ENCODE assay signal across 9 cellular contexts in genomic region chrX:120549483-120550452, GRCh38. TPM values are rescaled to one million over a fixed set of nuclear protein-coding genes. Genes with fewer than 3 reads are reported as not detected.
DNase-seq lines count a peak whose midpoint lies in the region; ATAC-seq and TF ChIP-seq lines count a peak whose summit lies in the region.
"Had no signal": no experiment of that assay in that cellular context is flagged by ENCODE, and none has a peak within 500 bp of the region (broad histone marks: within the 10 kb centered on the region; RNA-seq: fewer than 3 reads in every experiment).

No MANE protein-coding gene starts in this region.

- no TSS peak for BruUV-seq in A673 (replicated peaks; lab: Mats Ljungman, UMichigan)

- TF ChIP-seq CTCF in A673 (conservative IDR thresholded peaks at IDR 0.05; ENCODE audit: low read depth, low read length) (no peak), HFFc6 (IDR thresholded peaks at IDR 0.05) (no peak), hepatocyte (IDR thresholded peaks at IDR 0.05; ENCODE audit: poor library complexity) (no peak)

- H3K4me3 ChIP-seq in A673 (ENCODE audit: low read depth, low read length, poor library complexity, severe bottlenecking) (no peak overlapping the region), hepatocyte (no peak overlapping the region)
- H3K4me3 ChIP-seq: tibial nerve had no signal

- POLR2A ChIA-PET in A673 (lab: Charles Lee; ENCODE audit: low non-redundant PET): no interaction called here

- no peaks in the 10 kb centered on the region for H3K4me1 ChIP-seq in A673 (ENCODE audit: insufficient read depth, low read length, poor library complexity, severe bottlenecking)
- H3K4me1 ChIP-seq in hepatocyte (ENCODE audit: insufficient read depth): no peaks in the 10 kb centered on the region

- CTCF ChIA-PET in A673 (lab: Charles Lee): no interaction called here

- H3K9me2 ChIP-seq in hepatocyte (replicated peaks; ENCODE audit: insufficient read depth): no peaks in the 10 kb centered on the region

- H3K27me3 Mint-ChIP-seq in HFFc6 (ENCODE audit: insufficient read depth): no peaks in the 10 kb centered on the region; the same call in 1 of the 2 replicates
- no peaks in the 10 kb centered on the region for H3K27me3 Mint-ChIP-seq in activated T-helper 2 cell treated with anti-CD3 and anti-CD28 coated beads, Interferon-gamma antibody, Interleukin-2, Interleukin-4, amounts not matched to agents 10 μg/mL and 5 μg/mL and 100 μg/mL, durations not matched to agents 14 hours and 24 hours and 36 hours (ENCODE audit: low read depth)

- H3K36me3 Mint-ChIP-seq in HFFc6 (ENCODE audit: low read depth): peaks cover 19% of the 10 kb centered on the region
- peaks cover 30% of the 10 kb centered on the region for H3K36me3 Mint-ChIP-seq in activated T-helper 2 cell treated with anti-CD3 and anti-CD28 coated beads, Interferon-gamma antibody, Interleukin-2, Interleukin-4, amounts not matched to agents 10 μg/mL and 5 μg/mL and 100 μg/mL, durations not matched to agents 14 hours and 24 hours and 36 hours (ENCODE audit: low read depth)

- H3K79me2 ChIP-seq in hepatocyte: peaks cover 17% of the 10 kb centered on the region

- H3K27ac ChIP-seq in A673 (ENCODE audit: low read depth, low read length, poor library complexity, severe bottlenecking) (no peak overlapping the region), hepatocyte (peak overlapping the region; percentile 88)
- H3K27ac ChIP-seq: tibial nerve had no signal

- H3K27me3 ChIP-seq in A673 (replicated peaks; ENCODE audit: insufficient read depth, low read depth, low read length, poor library complexity) (no peaks in the 10 kb centered on the region), hepatocyte (no peaks in the 10 kb centered on the region)
- H3K27me3 ChIP-seq: tibial nerve had no signal

- H3K4me1 Mint-ChIP-seq in HFFc6 (ENCODE audit: low read depth): peaks cover 54% of the 10 kb centered on the region
- peaks cover 10% of the 10 kb centered on the region for H3K4me1 Mint-ChIP-seq in activated T-helper 2 cell treated with anti-CD3 and anti-CD28 coated beads, Interferon-gamma antibody, Interleukin-2, Interleukin-4, amounts not matched to agents 10 μg/mL and 5 μg/mL and 100 μg/mL, durations not matched to agents 14 hours and 24 hours and 36 hours (ENCODE audit: low read depth)

- H3K9me3 Mint-ChIP-seq in HFFc6: no peaks in the 10 kb centered on the region
- no peaks in the 10 kb centered on the region for H3K9me3 Mint-ChIP-seq in activated T-helper 2 cell treated with anti-CD3 and anti-CD28 coated beads, Interferon-gamma antibody, Interleukin-2, Interleukin-4, amounts not matched to agents 10 μg/mL and 5 μg/mL and 100 μg/mL, durations not matched to agents 14 hours and 24 hours and 36 hours

- intact Hi-C loops in A673 (cut with micrococcal nuclease; ENCODE audit: unreplicated experiment): no loop called here
- intact Hi-C loops in activated T-helper 2 cell treated with anti-CD3 and anti-CD28 coated beads, Interferon-gamma antibody, Interleukin-2, Interleukin-4, amounts not matched to agents 10 μg/mL and 5 μg/mL and 100 μg/mL, durations not matched to agents 14 hours and 24 hours and 36 hours (cut with micrococcal nuclease): loop anchor here (1.0 kb wide), 1 partner anchor 11 kb away; the partner anchor contains the start of gene CUL4B

- H3K9me3 ChIP-seq in A673 (ENCODE audit: low read depth, low read length, poor library complexity, severe bottlenecking): no peaks in the 10 kb centered on the region
- H3K9me3 ChIP-seq in hepatocyte (ENCODE audit: low read depth): no peaks in the 10 kb centered on the region
- H3K9me3 ChIP-seq: tibial nerve had no signal

- H3K4me3 Mint-ChIP-seq in HFFc6: peak overlapping the region; percentile 76
- H3K4me3 Mint-ChIP-seq in activated T-helper 2 cell treated with anti-CD3 and anti-CD28 coated beads, Interferon-gamma antibody, Interleukin-2, Interleukin-4, amounts not matched to agents 10 μg/mL and 5 μg/mL and 100 μg/mL, durations not matched to agents 14 hours and 24 hours and 36 hours (ENCODE audit: low read depth): no peak overlapping the region

- 61% methylated on average over 11 of the region's 12 CpGs for WGBS in hepatocyte (ENCODE audit: low lambda C conversion rate, missing lambda C conversion rate)

- ATAC-seq in HG03565 (IDR thresholded peaks at IDR 0.05; ENCODE audit: unreplicated experiment): no peak
- ATAC-seq in GM19328 (IDR thresholded peaks at IDR 0.05; ENCODE audit: unreplicated experiment): no peak
- no peak for ATAC-seq in HG03439 (IDR thresholded peaks at IDR 0.05; ENCODE audit: unreplicated experiment)

- H2AFZ ChIP-seq in hepatocyte: no peak overlapping the region

- peak overlapping the region; percentile 95 for H3K27ac Mint-ChIP-seq in HFFc6
- H3K27ac Mint-ChIP-seq in activated T-helper 2 cell treated with anti-CD3 and anti-CD28 coated beads, Interferon-gamma antibody, Interleukin-2, Interleukin-4, amounts not matched to agents 10 μg/mL and 5 μg/mL and 100 μg/mL, durations not matched to agents 14 hours and 24 hours and 36 hours: peak overlapping the region; percentile 60

- peak; percentile 12 for DNase-seq in A673 (ENCODE audit: low spot score)
- DNase-seq in HFFc6: peak; percentile 91
- no peak for DNase-seq in activated T-helper 2 cell treated with anti-CD3 and anti-CD28 coated beads, Interferon-gamma antibody, Interleukin-2, Interleukin-4, amounts not matched to agents 10 μg/mL and 5 μg/mL and 100 μg/mL, durations not matched to agents 14 hours and 24 hours and 36 hours (ENCODE audit: low spot score)
- peak; percentile 53 for DNase-seq in hepatocyte (ENCODE audit: low spot score)
- no peak for DNase-seq in RPMI8226

- peak overlapping the region; percentile 27 for H3K4me2 ChIP-seq in hepatocyte

- no peaks in the 10 kb centered on the region for H4K20me1 ChIP-seq in hepatocyte (ENCODE audit: insufficient read depth, poor library complexity, severe bottlenecking)

- H3K36me3 ChIP-seq in A673 (ENCODE audit: insufficient read depth, low read length, poor library complexity, severe bottlenecking) (no peaks in the 10 kb centered on the region), hepatocyte (replicated peaks; ENCODE audit: insufficient read depth, low read depth) (no peaks in the 10 kb centered on the region)
- H3K36me3 ChIP-seq: tibial nerve had no signal

RNA-seq across cellular contexts. Expression of gene CUL4B, which starts 11.0 kb away (rescaled TPM):
- total RNA-seq in A673 (2021): 41.8 and 44.7 TPM in 2 replicates
- total RNA-seq in HFFc6 (2021; fragmentation: NEBNext Ultra II Directional; extraction: Animal tissue kit (Norgen Biotek cat#: 25700)): 100 to 1,000 TPM; 116 to 151 (median 134) TPM
- total RNA-seq in activated T-helper 2 cell treated with anti-CD3 and anti-CD28 coated beads, Interferon-gamma antibody, Interleukin-2, Interleukin-4, amounts not matched to agents 10 μg/mL and 5 μg/mL and 100 μg/mL, durations not matched to agents 14 hours and 24 hours and 36 hours: 26.9 and 30.7 TPM in 2 replicates
- 46.4 and 50.5 TPM in 2 replicates for total RNA-seq in hepatocyte
- 15.5 and 16.9 TPM in 2 replicates for polyA plus RNA-seq in hepatocyte

RNA-seq across cellular contexts. Expression of gene MCTS1, which starts 54.1 kb away (rescaled TPM):
- total RNA-seq in A673 (2021) (54.6 and 62.3 TPM in 2 replicates), hepatocyte (44.6 and 46.0 TPM in 2 replicates)
- 10 to 100 TPM; 57.2 to 71.7 (median 64.7) TPM for total RNA-seq in HFFc6 (2021; fragmentation: NEBNext Ultra II Directional; extraction: Animal tissue kit (Norgen Biotek cat#: 25700))
- 66.3 and 68.7 TPM in 2 replicates for total RNA-seq in activated T-helper 2 cell treated with anti-CD3 and anti-CD28 coated beads, Interferon-gamma antibody, Interleukin-2, Interleukin-4, amounts not matched to agents 10 μg/mL and 5 μg/mL and 100 μg/mL, durations not matched to agents 14 hours and 24 hours and 36 hours
- 66.5 and 72.6 TPM in 2 replicates for polyA plus RNA-seq in hepatocyte

Comparison
In these comparisons a context has a peak if more than half of its experiments do, and no peak if none do; other contexts are left out.
1. DNase-seq: peak in A673 (single experiment), HFFc6 (single experiment) and hepatocyte (single experiment); none in activated T-helper 2 cell treated with anti-CD3 and anti-CD28 coated beads, Interferon-gamma antibody, Interleukin-2, Interleukin-4, amounts not matched to agents 10 μg/mL and 5 μg/mL and 100 μg/mL, durations not matched to agents 14 hours and 24 hours and 36 hours (single experiment) and RPMI8226 (single experiment).